In genomic region chr5:41869739-41870620, GRCh38 we compare ENCODE assay signal across 8 cellular contexts. TPM values are rescaled to one million over a fixed set of nuclear protein-coding genes. Genes with fewer than 3 reads are reported as not detected.
DNase-seq lines count a peak whose midpoint lies in the region; TF ChIP-seq lines count a peak whose summit lies in the region.

TSS of gene OXCT1 (minus strand) at chr5:41870425. CDS start at chr5:41870358, 67 bp downstream.

- H3F3A ChIP-seq in MM.1S (ENCODE audit: insufficient read depth, low read length): peaks cover 12% of the 10 kb centered on the region

- H3K27ac ChIP-seq in MM.1S (ENCODE audit: low read length): peak within 1 kb of the TSS; percentile 72; the same call in 1 of the 2 replicates
- H3K27ac ChIP-seq in SJCRH30: peak within 1 kb of the TSS; percentile 79
- H3K27ac ChIP-seq in suprapubic skin: peak within 1 kb of the TSS; percentile 89

- H3K36me3 ChIP-seq in MM.1S (replicated peaks; ENCODE audit: insufficient read depth, low read length) (no peaks in the 10 kb centered on the region), SJCRH30 (no peaks in the 10 kb centered on the region; the same call in 1 of the 2 replicates), suprapubic skin (no peaks in the 10 kb centered on the region)

- peak within 1 kb of the TSS; percentile 86 for H3K9ac ChIP-seq in MM.1S (ENCODE audit: low read length)

- no peaks in the 10 kb centered on the region for H3K27me3 ChIP-seq in MM.1S (replicated peaks; ENCODE audit: insufficient read depth, low read length)
- H3K27me3 ChIP-seq in SJCRH30: no peaks in the 10 kb centered on the region
- no peaks in the 10 kb centered on the region for H3K27me3 ChIP-seq in suprapubic skin

- H4K20me1 ChIP-seq in MM.1S (ENCODE audit: insufficient read depth, low read length): no peaks in the 10 kb centered on the region

- H3K4me3 ChIP-seq in MM.1S (ENCODE audit: low read length) (peak within 1 kb of the TSS; percentile 97), SJCRH30 (peak within 1 kb of the TSS; percentile 88), suprapubic skin (peak within 1 kb of the TSS; percentile 73)

- TF ChIP-seq CTCF in MM.1S (IDR thresholded peaks at IDR 0.05; ENCODE audit: low read length) (no peak), suprapubic skin (IDR thresholded peaks at IDR 0.05) (no peak)

- H3K9me3 ChIP-seq in MM.1S (replicated peaks; ENCODE audit: insufficient read depth, low read length) (no peaks in the 10 kb centered on the region), SJCRH30 (replicated peaks) (no peaks in the 10 kb centered on the region), suprapubic skin (no peaks in the 10 kb centered on the region)

- H3K9me2 ChIP-seq in MM.1S (replicated peaks; ENCODE audit: insufficient read depth, low read length): no peaks in the 10 kb centered on the region

- TF ChIP-seq EP300 in suprapubic skin (IDR thresholded peaks at IDR 0.05): no peak

- peak in 1 of 2 donors; percentile 76 for TF ChIP-seq POLR2A in suprapubic skin (IDR thresholded peaks at IDR 0.05)

- peaks cover 49% of the 10 kb centered on the region for H3K79me2 ChIP-seq in MM.1S (ENCODE audit: low read length)

- H3K4me2 ChIP-seq in MM.1S (ENCODE audit: low read depth, low read length): peak within 1 kb of the TSS; percentile 89

- DNase-seq in GF-D8 (lab: John Stamatoyannopoulos, UW) (peak; percentile 72), HCEC 1CT (peak; percentile 83), MM.1S (peak; percentile 96), SJCRH30 (peak; percentile 84 to 88), globus pallidus (ENCODE audit: low spot score) (peak; percentile 53), nucleus accumbens (lab: John Stamatoyannopoulos, UW) (peak in 55 of 56 donors; percentile 13 to 85 (median 66)), suprapubic skin (ENCODE audit: low spot score in 2 of 2) (peak; percentile 91 to 94)
- DNase-seq in activated naive CD4-positive, alpha-beta T cell treated with Interleukin-2 at 50 U/mL for 16 hours: peak; percentile 94

- WGBS in suprapubic skin: 0% methylated on average over 17 of the region's 81 CpGs

- H3K4me1 ChIP-seq in MM.1S (ENCODE audit: low read length) (peaks cover 23% of the 10 kb centered on the region), SJCRH30 (peaks cover 5% of the 10 kb centered on the region; the same call in 1 of the 2 replicates), suprapubic skin (peaks cover 47% of the 10 kb centered on the region)

- peak within 1 kb of the TSS; percentile 93 for H2AFZ ChIP-seq in MM.1S (ENCODE audit: low read length)

RNA-seq across cellular contexts. Expression of gene OXCT1, which starts in this region (rescaled TPM):
- 55.3 and 65.9 TPM in 2 replicates for total RNA-seq in SJCRH30 (2014; rRNA removed; shearing (Covaris generic))
- total RNA-seq in suprapubic skin: 10 to 100 TPM; 17.4 to 71.9 (median 24.7) TPM

Comparison
In these comparisons a context has a peak if more than half of its experiments do, and no peak if none do; other contexts are left out.
1. Peak in every context shown above with its lines: DNase-seq, H3K4me3 ChIP-seq and H3K27ac ChIP-seq.